8 cellular contexts compared by ENCODE assay signal in the genomic region with DNA sequence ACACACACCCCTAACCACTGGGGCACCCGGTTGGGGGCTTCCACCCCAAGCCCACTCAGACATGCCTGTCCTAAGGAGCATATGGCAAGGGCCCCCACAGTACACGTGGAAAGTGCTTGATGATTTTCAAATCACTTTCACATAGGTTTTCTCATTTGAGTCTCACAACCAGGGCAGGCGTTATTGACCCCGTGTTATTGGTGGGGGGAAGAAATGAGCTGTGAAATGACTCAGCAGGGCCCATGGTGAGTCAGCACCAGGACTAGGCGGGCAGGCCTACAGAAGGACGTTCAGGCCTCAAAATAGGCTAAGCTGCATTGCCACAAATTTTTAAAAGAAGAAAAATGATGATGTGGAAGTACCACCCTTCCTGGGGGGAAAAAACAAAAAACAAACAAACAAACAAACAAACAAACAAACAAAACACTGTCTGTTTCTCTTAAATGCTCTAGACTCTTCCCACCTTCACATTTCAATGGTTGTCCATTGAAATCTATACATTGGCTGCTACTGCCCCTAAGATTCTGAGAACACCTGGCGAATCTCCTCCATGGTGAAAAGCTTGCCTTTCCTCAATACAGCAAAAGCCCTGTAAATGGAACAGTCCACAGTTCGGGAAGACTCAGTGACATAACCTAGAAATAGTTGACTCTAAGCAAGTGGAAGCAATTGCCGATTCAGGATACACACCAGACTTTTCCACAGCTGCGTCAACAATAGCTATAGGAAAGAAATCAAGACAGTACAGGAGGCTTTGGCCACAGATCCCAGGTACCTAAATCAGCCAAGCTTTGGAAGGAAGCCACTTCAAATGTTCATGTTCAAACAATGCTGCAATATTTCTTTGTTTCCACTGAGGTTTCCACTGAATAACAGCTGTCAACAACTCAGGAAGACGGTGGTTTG.
DNase-seq lines count a peak whose midpoint lies in the region; ATAC-seq, FAIRE-seq and TF ChIP-seq lines count a peak whose summit lies in the region.

No MANE protein-coding gene starts in this region.

- H3K9me3 ChIP-seq in pancreas = no peaks in the 10 kb centered on the region
- H3K9me3 ChIP-seq in BE2C = no peaks in the 10 kb centered on the region

- H3K4me1 Mint-ChIP-seq in activated naive CD8-positive, alpha-beta T cell treated with anti-CD3 and anti-CD28 coated beads for 36 hours = peaks cover 26% of the 10 kb centered on the region

- H3K4me3 Mint-ChIP-seq in activated naive CD8-positive, alpha-beta T cell treated with anti-CD3 and anti-CD28 coated beads for 36 hours = no peak overlapping the region

- H3K27ac Mint-ChIP-seq in activated naive CD8-positive, alpha-beta T cell treated with anti-CD3 and anti-CD28 coated beads for 36 hours = no peak overlapping the region

- H3K36me3 Mint-ChIP-seq in activated naive CD8-positive, alpha-beta T cell treated with anti-CD3 and anti-CD28 coated beads for 36 hours = no peaks in the 10 kb centered on the region

- no peak overlapping the region for H3K4me3 ChIP-seq in pancreas
- no peak overlapping the region for H3K4me3 ChIP-seq in BE2C (ENCODE audit: low read depth, low read length)

- no peak for TF ChIP-seq CTCF in pancreas (IDR thresholded peaks at IDR 0.05)
- no peak for TF ChIP-seq CTCF in BE2C (IDR thresholded peaks at IDR 0.05; ENCODE audit: low read depth, low read length)

- intact Hi-C loops in pancreas (cut with DNase I) = no loop called here

- no peaks in the 10 kb centered on the region for H3K9me3 Mint-ChIP-seq in activated naive CD8-positive, alpha-beta T cell treated with anti-CD3 and anti-CD28 coated beads for 36 hours

- WGBS in pancreas, 2 donors = 54 to 58% methylated on average over 11 of the region's 11 CpGs

- DNase-seq in NCI-H2029 (lab: John Stamatoyannopoulos, UW) (peak; percentile 78), pancreas (peak in 3 of 6 donors; percentile 37 to 73 (median 56)), foreskin melanocyte (no peak), BE2C (no peak)
- DNase-seq in activated naive CD8-positive, alpha-beta T cell treated with anti-CD3 and anti-CD28 coated beads for 36 hours = peak; percentile 23

- ATAC-seq in GM19351 (IDR thresholded peaks at IDR 0.05; ENCODE audit: unreplicated experiment) (peak; percentile 45), pancreas (peak; percentile 73 to 82 (median 76)), GM18517 (IDR thresholded peaks at IDR 0.05; ENCODE audit: unreplicated experiment) (no peak), GM19452 (IDR thresholded peaks at IDR 0.05; ENCODE audit: unreplicated experiment) (no peak)

- peaks cover 4% of the 10 kb centered on the region for H3K27me3 Mint-ChIP-seq in activated naive CD8-positive, alpha-beta T cell treated with anti-CD3 and anti-CD28 coated beads for 36 hours

- H3K4me1 ChIP-seq in pancreas (peaks cover 2 to 13% (median 6%) of the 10 kb centered on the region in 3 donors), BE2C (no peaks in the 10 kb centered on the region)

- no peak for FAIRE-seq in pancreas (lab: Jason Lieb, UNC)

- no peaks in the 10 kb centered on the region for H3K36me3 ChIP-seq in pancreas
- no peaks in the 10 kb centered on the region for H3K36me3 ChIP-seq in BE2C

- H3K27ac ChIP-seq in pancreas = peak overlapping the region; percentile 28 to 62 (median 50)

- H3K27me3 ChIP-seq in pancreas (no peaks in the 10 kb centered on the region), BE2C (no peaks in the 10 kb centered on the region)

Comparison
In these comparisons a context has a peak if more than half of its experiments do, and no peak if none do; other contexts are left out.
1. ATAC-seq: peak in GM19351 (single experiment) and pancreas (4 of 4); none in GM18517 (single experiment) and GM19452 (single experiment).
2. DNase-seq: peak in NCI-H2029 (single experiment) and activated naive CD8-positive, alpha-beta T cell treated with anti-CD3 and anti-CD28 coated beads for 36 hours (single experiment); none in foreskin melanocyte (single experiment) and BE2C (single experiment).